In the genomic region with DNA sequence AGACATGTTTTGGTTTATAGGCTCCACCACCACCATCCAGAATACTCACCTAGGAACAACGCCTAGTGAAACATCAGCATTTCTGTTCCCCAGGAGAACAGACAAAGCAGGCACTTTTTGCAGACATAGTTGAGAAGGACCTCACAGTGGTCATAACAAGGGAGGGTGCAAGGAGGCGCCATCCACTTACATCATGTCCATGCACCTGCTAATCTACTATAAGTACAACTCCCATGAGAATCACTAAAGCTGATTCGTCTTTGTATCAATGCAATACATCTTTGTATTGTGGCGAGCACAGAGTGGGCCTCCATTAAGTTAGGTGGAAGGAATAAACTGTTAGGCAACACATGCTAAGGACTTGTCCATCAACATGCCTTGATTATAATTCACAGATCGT, we compare ENCODE assay signal across 17 cellular contexts.
"Had no signal": no experiment of that assay in that cellular context is flagged by ENCODE, and none has a peak within 500 bp of the region (broad histone marks: within the 10 kb centered on the region; RNA-seq: fewer than 3 reads in every experiment).

No MANE protein-coding gene starts in this region.

- ATAC-seq: effector memory CD8-positive, alpha-beta T cell; gastroesophageal sphincter; heart right ventricle had no signal

- H3K27ac Mint-ChIP-seq: activated T-helper 1 cell treated with anti-CD3 and anti-CD28 coated beads, Interleukin-12 subunit alpha, Interleukin-12 subunit beta, Interleukin-2, Interleukin-4 antibody, amounts not matched to agents 30 ng/mL and 10 ng/mL and 1 ng/mL, durations not matched to agents 14 hours and 24 hours and 36 hours; effector memory CD8-positive, alpha-beta T cell had no signal

- H2AFZ ChIP-seq: parathyroid adenoma had no signal

- H3K27me3 ChIP-seq: breast epithelium, gastroesophageal sphincter, tibial artery, vagina had no signal

- H3K9ac ChIP-seq: parathyroid adenoma had no signal

- DNase-seq: activated CD4-positive, CD25-positive, alpha-beta regulatory T cell treated with anti-CD3 and anti-CD28 coated beads, Interleukin-2, amount 50 U/mL, for 72 hours; aorta; dermis blood vessel endothelial cell; effector memory CD8-positive, alpha-beta T cell; heart right ventricle; islet precursor cell; midbrain; stimulated activated CD4-positive, alpha-beta T cell treated with anti-CD3 and anti-CD28 coated beads, Interleukin-4, amount 100 ng/mL, for 1 hour; stimulated activated naive CD4-positive, alpha-beta T cell; T-helper 9 cell; tibial artery had no signal

- H3K4me1 ChIP-seq: breast epithelium, heart right ventricle, parathyroid adenoma, vagina had no signal

- H3K36me3 ChIP-seq: breast epithelium, gastroesophageal sphincter, heart right ventricle, tibial artery, vagina had no signal

- H3K4me3 Mint-ChIP-seq: activated T-helper 1 cell treated with anti-CD3 and anti-CD28 coated beads, Interleukin-12 subunit alpha, Interleukin-12 subunit beta, Interleukin-2, Interleukin-4 antibody, amounts not matched to agents 30 ng/mL and 10 ng/mL and 1 ng/mL, durations not matched to agents 14 hours and 24 hours and 36 hours; effector memory CD8-positive, alpha-beta T cell had no signal

- H3K4me3 ChIP-seq: breast epithelium, gastroesophageal sphincter, heart right ventricle, tibial artery, vagina had no signal

- H3K9me3 Mint-ChIP-seq: activated T-helper 1 cell treated with anti-CD3 and anti-CD28 coated beads, Interleukin-12 subunit alpha, Interleukin-12 subunit beta, Interleukin-2, Interleukin-4 antibody, amounts not matched to agents 30 ng/mL and 10 ng/mL and 1 ng/mL, durations not matched to agents 14 hours and 24 hours and 36 hours; effector memory CD8-positive, alpha-beta T cell had no signal

- H3K9me3 ChIP-seq: breast epithelium, gastroesophageal sphincter, heart right ventricle, tibial artery, vagina had no signal

- H3K79me2 ChIP-seq: parathyroid adenoma had no signal

- H3K27ac ChIP-seq: breast epithelium, epithelial cell of prostate, heart right ventricle, parathyroid adenoma, tibial artery, vagina had no signal
